Comparison of ENCODE assay signal across 7 cellular contexts in the genomic region with DNA sequence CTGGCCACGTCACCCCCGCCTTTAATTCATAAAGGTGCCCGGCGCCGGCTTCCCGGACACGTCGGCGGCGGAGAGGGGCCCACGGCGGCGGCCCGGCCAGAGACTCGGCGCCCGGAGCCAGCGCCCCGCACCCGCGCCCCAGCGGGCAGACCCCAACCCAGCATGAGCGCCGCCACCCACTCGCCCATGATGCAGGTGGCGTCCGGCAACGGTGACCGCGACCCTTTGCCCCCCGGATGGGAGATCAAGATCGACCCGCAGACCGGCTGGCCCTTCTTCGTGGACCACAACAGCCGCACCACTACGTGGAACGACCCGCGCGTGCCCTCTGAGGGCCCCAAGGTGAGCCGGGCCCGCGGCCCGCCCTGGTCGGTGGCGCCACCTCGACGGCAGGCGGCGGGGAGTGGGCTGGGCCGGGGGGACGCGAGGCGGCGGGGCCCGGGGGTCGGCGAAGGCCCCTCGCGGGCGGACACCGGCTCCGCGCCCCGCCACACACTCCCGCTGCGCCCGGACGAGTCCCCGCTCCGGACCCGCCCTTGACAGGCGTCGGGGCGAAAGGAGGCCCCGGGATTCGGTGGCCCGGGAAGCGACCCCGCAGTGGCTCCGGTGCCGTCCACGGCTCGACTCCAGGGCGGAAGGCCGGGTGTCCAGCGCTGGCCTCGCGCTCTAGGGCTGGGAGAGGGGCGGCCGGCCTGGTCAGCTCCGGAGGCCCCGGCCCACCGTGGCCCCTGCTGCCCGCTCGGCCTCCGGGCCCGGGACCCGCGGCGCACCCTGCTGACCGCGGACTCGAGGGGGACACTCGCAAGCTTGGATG. TPM values are rescaled to one million over a fixed set of nuclear protein-coding genes. Genes with fewer than 3 reads are reported as not detected.
A peak's percentile ranks its signal among the peaks of the same experiment; 100 is the strongest.
DNase-seq lines count a peak whose midpoint lies in the region; ATAC-seq and TF ChIP-seq lines count a peak whose summit lies in the region.

No MANE protein-coding gene starts in this region.

- peak overlapping the region; percentile 97 for H3K18ac ChIP-seq in neuronal stem cell (ENCODE audit: low read length)

- H3K23ac ChIP-seq in neuronal stem cell (ENCODE audit: low read depth, low read length, poor library complexity), result peak overlapping the region; percentile 86

- H2BK5ac ChIP-seq in neuronal stem cell (ENCODE audit: low read length), result no peak overlapping the region

- H2BK15ac ChIP-seq in neuronal stem cell (ENCODE audit: low read length), result peak overlapping the region; percentile 55

- H3K36me3 ChIP-seq in esophagus squamous epithelium (peaks cover 0 to 1% (median 0%) of the 10 kb centered on the region in 3 donors), neuronal stem cell (replicated peaks in 1 of 2; ENCODE audit: control insufficient read depth in 2 of 2, insufficient read depth in 2 of 2, low read length in 2 of 2) (peaks cover 0 to 27% of the 10 kb centered on the region in 2 donors)

- H3K9ac ChIP-seq in neuronal stem cell (ENCODE audit: low read depth, low read length, poor library complexity), result peak overlapping the region; percentile 98

- TF ChIP-seq POLR2A in esophagus squamous epithelium (IDR thresholded peaks at IDR 0.05), result peak in 1 of 4 donors; percentile 77

- peak overlapping the region; percentile 97 for H2AFZ ChIP-seq in neuronal stem cell (ENCODE audit: low read length)

- intact Hi-C loops in esophagus squamous epithelium (cut with DNase I), result no loop called here

- H3K4ac ChIP-seq in neuronal stem cell (ENCODE audit: low read length), result peak overlapping the region; percentile 79

- no peak overlapping the region for H4K8ac ChIP-seq in neuronal stem cell (ENCODE audit: low read depth, low read length)

- peak overlapping the region; percentile 76 for H3K14ac ChIP-seq in neuronal stem cell (ENCODE audit: low read length)

- peaks cover 2% of the 10 kb centered on the region for H3K79me1 ChIP-seq in neuronal stem cell (ENCODE audit: low read depth, low read length)

- H2BK12ac ChIP-seq in neuronal stem cell (ENCODE audit: low read length), result no peak overlapping the region

- H3K4me3 ChIP-seq in esophagus squamous epithelium, result peak overlapping the region; percentile 84 to 99 (median 99)
- peak overlapping the region; percentile 84 to 95 for H3K4me3 ChIP-seq in neuronal stem cell (ENCODE audit: low read length in 2 of 2)

- H3K9me3 ChIP-seq in esophagus squamous epithelium (no peaks in the 10 kb centered on the region), neuronal stem cell (replicated peaks in 1 of 2; ENCODE audit: control insufficient read depth in 2 of 2, insufficient read depth in 1 of 2, low read depth in 1 of 2, low read length in 2 of 2) (peaks cover 0 to 4% of the 10 kb centered on the region in 2 donors)

- TF ChIP-seq CTCF in esophagus squamous epithelium (IDR thresholded peaks at IDR 0.05), result no peak

- no peaks in the 10 kb centered on the region for H3K27me3 ChIP-seq in esophagus squamous epithelium
- no peaks in the 10 kb centered on the region for H3K27me3 ChIP-seq in neuronal stem cell (ENCODE audit: control insufficient read depth in 3 of 3, insufficient read depth in 3 of 3, low read depth in 1 of 3, low read length in 3 of 3)

- no peak overlapping the region for H4K91ac ChIP-seq in neuronal stem cell (ENCODE audit: low read depth, low read length, poor library complexity)

- no peak overlapping the region for H2BK120ac ChIP-seq in neuronal stem cell (ENCODE audit: low read depth, low read length)

- peak overlapping the region; percentile 91 for H3K4me2 ChIP-seq in neuronal stem cell (ENCODE audit: insufficient read depth, low read length, poor library complexity, severe bottlenecking)

- H2AK5ac ChIP-seq in neuronal stem cell (ENCODE audit: low read depth, low read length), result peak overlapping the region; percentile 34

- ATAC-seq in GM18909 (IDR thresholded peaks at IDR 0.05; ENCODE audit: poor library complexity, unreplicated experiment) (peak; percentile 36), HG03064 (IDR thresholded peaks at IDR 0.05; ENCODE audit: low read depth, unreplicated experiment) (peak; percentile 26)

- peaks cover 30 to 49% (median 35%) of the 10 kb centered on the region in 3 donors for H3K4me1 ChIP-seq in esophagus squamous epithelium
- peaks cover 0 to 15% of the 10 kb centered on the region in 2 donors for H3K4me1 ChIP-seq in neuronal stem cell (ENCODE audit: control insufficient read depth in 2 of 2, insufficient read depth in 1 of 2, low read depth in 1 of 2, low read length in 2 of 2)

- WGBS in esophagus squamous epithelium, 2 donors, result 0% methylated on average over 10 to 23 of the region's 106 CpGs
- WGBS in neuronal stem cell (ENCODE audit: extremely low coverage in 2 of 2, insufficient read length in 2 of 2, insufficient replicate concordance in 1 of 2), 2 donors, result no CpG with 5 or more reads among the region's 106 CpGs

- H3K27ac ChIP-seq in esophagus squamous epithelium (peak overlapping the region; percentile 99 to 100 (median 100)), neuronal stem cell (replicated peaks; ENCODE audit: low read length) (peak overlapping the region; percentile 50)

- peak; percentile 14 for DNase-seq in activated CD4-positive, alpha-beta T cell treated with anti-CD3 and anti-CD28 coated beads, Interleukin-2, amount 50 U/mL, for 1 hour
- DNase-seq in esophagus squamous epithelium (lab: John Stamatoyannopoulos, UW) (no peak), neuronal stem cell (ENCODE audit: low spot score) (peak; percentile 31), GM19240 (ENCODE audit: insufficient read length, low spot score) (no peak), NCI-H1694 treated with DMSO at 0.1 percent for 48 hours (lab: John Stamatoyannopoulos, UW) (no peak)

RNA-seq across cellular contexts. Expression of gene BAG3, which starts 0.5 kb away (rescaled TPM):
- total RNA-seq in esophagus squamous epithelium, result 100 to 1,000 TPM in 1 of 4 donors, 10 to 100 TPM in 3; 51.6 to 102 (median 57.2) TPM
- polyA plus RNA-seq in neuronal stem cell (2013, experiment 1 of 2), result 12.6 TPM
- polyA plus RNA-seq in neuronal stem cell (2013, experiment 2 of 2), result 12.7 TPM

RNA-seq across cellular contexts. Expression of gene TIAL1, which starts 55.0 kb away (rescaled TPM):
- total RNA-seq in esophagus squamous epithelium, result 10 to 100 TPM; 50.1 to 84.5 (median 65.2) TPM
- 115 TPM for polyA plus RNA-seq in neuronal stem cell (2013, experiment 1 of 2)
- polyA plus RNA-seq in neuronal stem cell (2013, experiment 2 of 2), result 120 TPM

Comparison
In these comparisons a context has a peak if more than half of its experiments do, and no peak if none do; other contexts are left out.
1. DNase-seq: peak in activated CD4-positive, alpha-beta T cell treated with anti-CD3 and anti-CD28 coated beads, Interleukin-2, amount 50 U/mL, for 1 hour (single experiment) and neuronal stem cell (single experiment); none in esophagus squamous epithelium (single experiment), GM19240 (single experiment) and NCI-H1694 treated with DMSO at 0.1 percent for 48 hours (single experiment).